In the genomic region with DNA sequence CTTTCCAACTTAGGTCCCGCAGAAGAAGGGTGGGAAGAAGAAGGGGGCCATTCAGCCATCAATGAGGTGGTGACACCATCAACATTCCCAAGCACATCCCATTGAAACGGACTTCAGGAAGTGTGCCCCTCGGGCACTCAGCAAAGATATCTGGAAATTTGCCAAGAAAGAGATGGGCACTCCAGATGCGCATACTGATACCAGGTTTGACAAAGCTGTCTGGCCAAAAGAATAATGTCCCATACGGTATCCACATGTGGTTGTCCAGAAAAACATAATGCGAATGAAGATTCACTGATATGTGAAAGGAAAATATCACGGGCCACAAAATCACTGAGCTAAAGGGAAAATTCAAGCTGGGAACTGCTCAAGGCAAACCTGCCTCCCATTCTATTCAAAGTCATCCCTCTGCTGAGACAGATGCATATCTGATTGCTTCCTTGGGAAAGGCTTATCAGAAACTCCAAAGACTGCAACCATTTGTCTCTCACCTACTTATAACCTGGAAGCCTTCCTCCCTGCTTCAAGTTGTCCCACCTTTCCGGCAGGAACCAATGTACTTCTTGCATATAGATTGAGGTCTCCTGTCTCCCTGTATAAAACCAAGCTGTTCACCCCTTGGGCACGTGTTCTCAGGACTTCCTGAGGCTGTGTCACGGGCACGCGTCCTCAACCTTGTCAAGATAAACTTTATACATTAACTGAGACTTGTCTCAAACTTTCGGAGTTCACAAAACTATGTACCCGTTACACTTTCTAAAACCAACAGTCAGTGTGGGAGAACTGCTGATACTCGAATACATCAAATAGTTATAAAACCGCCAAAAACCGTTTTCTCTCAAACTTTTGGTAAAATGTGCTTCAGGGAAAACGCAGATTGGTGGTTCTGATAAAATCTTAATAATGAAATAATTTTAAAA, we compare ENCODE assay signal across 8 cellular contexts. TPM values are rescaled to one million over a fixed set of nuclear protein-coding genes. Genes with fewer than 3 reads are reported as not detected.
DNase-seq lines count a peak whose midpoint lies in the region; ATAC-seq and TF ChIP-seq lines count a peak whose summit lies in the region.

No MANE protein-coding gene starts in this region.

- H3K4me1 ChIP-seq in OCI-LY7 (ENCODE audit: insufficient read depth, low read length, poor library complexity, severe bottlenecking): peaks cover 27% of the 10 kb centered on the region
- H3K4me1 ChIP-seq in endocrine pancreas (ENCODE audit: control insufficient read depth, insufficient read depth, low read length): peaks cover 7% of the 10 kb centered on the region
- peaks cover 3% of the 10 kb centered on the region for H3K4me1 ChIP-seq in parathyroid adenoma

- DNase-seq in GM06990 (ENCODE audit: extremely low read depth, insufficient read length) (no peak), OCI-LY7 (ENCODE audit: low spot score) (peak; percentile 20), NCI-H2029 (lab: John Stamatoyannopoulos, UW) (no peak), NCI-H510A treated with DMSO at 0.1 percent for 48 hours (lab: John Stamatoyannopoulos, UW) (no peak)
- no peak for DNase-seq in activated effector memory CD4-positive, alpha-beta T cell treated with anti-CD3 and anti-CD28 coated beads, Interleukin-2, amount 50 U/mL, for 16 hours

- intact Hi-C loops in OCI-LY7 (cut with micrococcal nuclease; ENCODE audit: unreplicated experiment): loop anchor here (5.0 to 10.0 kb wide), 2 partner anchors 798 to 1120 kb away; a partner anchor contains a TSS

- H3K9ac ChIP-seq in endocrine pancreas (ENCODE audit: control insufficient read depth, insufficient read depth, low read length) (no peak overlapping the region), parathyroid adenoma (no peak overlapping the region)

- H3K9me2 ChIP-seq in OCI-LY7 (ENCODE audit: insufficient read depth, low read length): no peaks in the 10 kb centered on the region

- CTCF ChIA-PET in OCI-LY7 (lab: Charles Lee; ENCODE audit: unreplicated experiment): no interaction called here

- H3K9me3 ChIP-seq in OCI-LY7 (ENCODE audit: low read length) (no peaks in the 10 kb centered on the region), endocrine pancreas (ENCODE audit: control insufficient read depth, low read length) (no peaks in the 10 kb centered on the region), parathyroid adenoma (ENCODE audit: control insufficient read depth, low read length) (no peaks in the 10 kb centered on the region)

- H4K20me1 ChIP-seq in OCI-LY7 (ENCODE audit: insufficient read depth, low read length): no peaks in the 10 kb centered on the region

- TSS peak; percentile 51 for BruUV-seq in OCI-LY7 (replicated peaks; lab: Mats Ljungman, UMichigan)

- H3K36me3 ChIP-seq in GM06990 (ENCODE audit: control insufficient read depth, insufficient read depth, low read length) (no peaks in the 10 kb centered on the region), OCI-LY7 (ENCODE audit: insufficient read depth, low read length) (peaks cover 11% of the 10 kb centered on the region), endocrine pancreas (ENCODE audit: control insufficient read depth, insufficient read depth, low read length) (no peaks in the 10 kb centered on the region), parathyroid adenoma (ENCODE audit: control insufficient read depth, insufficient read depth, low read length) (no peaks in the 10 kb centered on the region)

- no peak for ATAC-seq in GM19455 (IDR thresholded peaks at IDR 0.05; ENCODE audit: unreplicated experiment)

- H3K4me3 ChIP-seq in GM06990 (replicated peaks; ENCODE audit: low read depth, low read length) (peak overlapping the region; percentile 88), OCI-LY7 (ENCODE audit: low read depth, low read length, poor library complexity, severe bottlenecking) (peak overlapping the region; percentile 90), endocrine pancreas (ENCODE audit: control insufficient read depth, insufficient read depth, low read length) (peak overlapping the region; percentile 74), parathyroid adenoma (ENCODE audit: low read depth, low read length) (peak overlapping the region; percentile 61)

- H3K27ac ChIP-seq in OCI-LY7 (ENCODE audit: low read depth, low read length, poor library complexity, severe bottlenecking) (no peak overlapping the region), parathyroid adenoma (no peak overlapping the region)

- peak overlapping the region; percentile 68 for H3K4me2 ChIP-seq in OCI-LY7 (ENCODE audit: low read length)
- H3K4me2 ChIP-seq in parathyroid adenoma (ENCODE audit: low read length): peak overlapping the region; percentile 62

- H3K27me3 ChIP-seq in GM06990 (replicated peaks; ENCODE audit: control insufficient read depth, insufficient read depth, low read length): no peaks in the 10 kb centered on the region
- H3K27me3 ChIP-seq in endocrine pancreas (ENCODE audit: control insufficient read depth, insufficient read depth, low read length): no peaks in the 10 kb centered on the region
- H3K27me3 ChIP-seq in parathyroid adenoma (ENCODE audit: control insufficient read depth, insufficient read depth, low read length): no peaks in the 10 kb centered on the region

- no peak for TF ChIP-seq CTCF in GM06990 (IDR thresholded peaks at IDR 0.05; ENCODE audit: insufficient read depth, low read length, poor library complexity, severe bottlenecking)
- no peak for TF ChIP-seq CTCF in OCI-LY7 (conservative IDR thresholded peaks at IDR 0.05; ENCODE audit: low read length)
- TF ChIP-seq CTCF in parathyroid adenoma (IDR thresholded peaks at IDR 0.05): no peak

- POLR2A ChIA-PET in OCI-LY7 (lab: Charles Lee): interaction anchor here (0.7 to 1.3 kb wide), 6 partner anchors 10 to 294 kb away, joined by 3 to 4 read pairs (median 3); no protein-coding TSS in a partner anchor

- H2AFZ ChIP-seq in OCI-LY7 (ENCODE audit: low read length): peak overlapping the region; percentile 86
- peak overlapping the region; percentile 76 for H2AFZ ChIP-seq in parathyroid adenoma

- peaks cover 28% of the 10 kb centered on the region; the same call in 1 of the 2 replicates for H3K79me2 ChIP-seq in OCI-LY7 (ENCODE audit: insufficient read depth, low read depth, low read length)
- H3K79me2 ChIP-seq in parathyroid adenoma: no peaks in the 10 kb centered on the region

RNA-seq across cellular contexts. Expression of a gene that starts 1.3 kb away (rescaled TPM):
- total RNA-seq in OCI-LY7 (2014; rRNA removed; shearing (Covaris generic)): 26.0 and 29.3 TPM in 2 replicates
- total RNA-seq in OCI-LY7 (2022): 42.4 and 43.8 TPM in 2 replicates
